ENCODE assay signal across 17 cellular contexts in genomic region chr9:133853331-133853730, GRCh38.
"Had no signal": no experiment of that assay in that cellular context is flagged by ENCODE, and none has a peak within 500 bp of the region (broad histone marks: within the 10 kb centered on the region; RNA-seq: fewer than 3 reads in every experiment).

No MANE protein-coding gene starts in this region.

- DNase-seq: cerebellar nuclear complex; colonic mucosa; dermis blood vessel endothelial cell; esophagus squamous epithelium; foreskin fibroblast; left colon; left ventricle myocardium superior; naive thymus-derived CD4-positive, alpha-beta T cell; nephron progenitor cell; posterior cingulate gyrus; small intestine; stimulated activated CD4-positive, alpha-beta T cell treated with anti-CD3 and anti-CD28 coated beads, Interleukin-12 subunit alpha, Interleukin-12 subunit beta, amount 100 ng/mL, for 4 hours; testis had no signal

- H3K36me3 Mint-ChIP-seq: naive thymus-derived CD4-positive, alpha-beta T cell had no signal

- H3K27ac Mint-ChIP-seq: naive thymus-derived CD4-positive, alpha-beta T cell; stimulated activated naive CD8-positive, alpha-beta T cell treated with anti-CD3 and anti-CD28 coated beads, Interleukin-15, Interleukin-2, amounts not matched to agents 100 ng/mL and 50 ng/mL, for 24 hours had no signal

- H3K4me3 Mint-ChIP-seq: naive thymus-derived CD4-positive, alpha-beta T cell; nephron progenitor cell; stimulated activated naive CD8-positive, alpha-beta T cell treated with anti-CD3 and anti-CD28 coated beads, Interleukin-15, Interleukin-2, amounts not matched to agents 100 ng/mL and 50 ng/mL, for 24 hours had no signal

- H3K27ac ChIP-seq: colonic mucosa, esophagus squamous epithelium, gastroesophageal sphincter, hepatocyte, testis, tibial nerve had no signal

- ATAC-seq: gastroesophageal sphincter; left colon; left ventricle myocardium superior; naive thymus-derived CD4-positive, alpha-beta T cell had no signal

- H3K27me3 Mint-ChIP-seq: naive thymus-derived CD4-positive, alpha-beta T cell; stimulated activated naive CD8-positive, alpha-beta T cell treated with anti-CD3 and anti-CD28 coated beads, Interleukin-15, Interleukin-2, amounts not matched to agents 100 ng/mL and 50 ng/mL, for 24 hours had no signal

- H3K9me3 Mint-ChIP-seq: naive thymus-derived CD4-positive, alpha-beta T cell; stimulated activated naive CD8-positive, alpha-beta T cell treated with anti-CD3 and anti-CD28 coated beads, Interleukin-15, Interleukin-2, amounts not matched to agents 100 ng/mL and 50 ng/mL, for 24 hours had no signal
